2 cellular contexts compared by ENCODE assay signal in the genomic region with DNA sequence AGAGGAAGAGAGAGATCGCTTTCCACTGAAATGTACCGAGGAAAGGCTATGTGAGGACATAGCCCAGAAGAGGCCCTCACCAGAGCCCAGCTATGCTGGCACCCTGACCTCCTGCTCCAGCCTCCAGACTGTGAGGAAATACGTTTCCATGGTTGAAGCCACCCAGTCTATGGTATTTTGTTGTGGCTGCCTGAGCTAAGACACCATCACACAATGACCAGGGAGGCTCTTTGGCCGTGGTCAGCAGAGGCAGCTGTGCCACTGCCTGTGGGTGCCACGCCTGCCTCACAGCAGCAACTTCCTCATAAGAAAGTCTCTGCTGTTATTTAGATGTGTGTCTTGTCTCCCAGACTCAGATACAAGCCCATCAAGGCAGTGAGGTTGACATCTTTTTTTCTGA.
TF ChIP-seq lines count a peak whose summit lies in the region.

No MANE protein-coding gene starts in this region.

TF ChIP-seq in HepG2, 621 proteins besides CTCF, POLR2A, EP300 and RAD21:
- TF ChIP-seq, protein P1, sequence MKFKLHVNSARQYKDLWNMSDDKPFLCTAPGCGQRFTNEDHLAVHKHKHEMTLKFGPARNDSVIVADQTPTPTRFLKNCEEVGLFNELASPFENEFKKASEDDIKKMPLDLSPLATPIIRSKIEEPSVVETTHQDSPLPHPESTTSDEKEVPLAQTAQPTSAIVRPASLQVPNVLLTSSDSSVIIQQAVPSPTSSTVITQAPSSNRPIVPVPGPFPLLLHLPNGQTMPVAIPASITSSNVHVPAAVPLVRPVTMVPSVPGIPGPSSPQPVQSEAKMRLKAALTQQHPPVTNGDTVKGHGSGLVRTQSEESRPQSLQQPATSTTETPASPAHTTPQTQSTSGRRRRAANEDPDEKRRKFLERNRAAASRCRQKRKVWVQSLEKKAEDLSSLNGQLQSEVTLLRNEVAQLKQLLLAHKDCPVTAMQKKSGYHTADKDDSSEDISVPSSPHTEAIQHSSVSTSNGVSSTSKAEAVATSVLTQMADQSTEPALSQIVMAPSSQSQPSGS (CRISPR knock-in tag; IDR thresholded peaks at IDR 0.05): no peak
- TF ChIP-seq, protein P2, sequence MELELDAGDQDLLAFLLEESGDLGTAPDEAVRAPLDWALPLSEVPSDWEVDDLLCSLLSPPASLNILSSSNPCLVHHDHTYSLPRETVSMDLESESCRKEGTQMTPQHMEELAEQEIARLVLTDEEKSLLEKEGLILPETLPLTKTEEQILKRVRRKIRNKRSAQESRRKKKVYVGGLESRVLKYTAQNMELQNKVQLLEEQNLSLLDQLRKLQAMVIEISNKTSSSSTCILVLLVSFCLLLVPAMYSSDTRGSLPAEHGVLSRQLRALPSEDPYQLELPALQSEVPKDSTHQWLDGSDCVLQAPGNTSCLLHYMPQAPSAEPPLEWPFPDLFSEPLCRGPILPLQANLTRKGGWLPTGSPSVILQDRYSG (CRISPR knock-in tag; IDR thresholded peaks at IDR 0.05): no peak
- no peak for TF ChIP-seq MTF1 (CRISPR knock-in tag; IDR thresholded peaks at IDR 0.05)
- TF ChIP-seq CBFB (CRISPR knock-in tag; IDR thresholded peaks at IDR 0.05): no peak
- TF ChIP-seq ZNF614 (CRISPR knock-in tag; IDR thresholded peaks at IDR 0.05; ENCODE audit: borderline replicate concordance): no peak
- TF ChIP-seq SRSF9 (IDR thresholded peaks at IDR 0.05; ENCODE audit: borderline replicate concordance, insufficient read depth, low read depth, low read length, poor library complexity, severe bottlenecking): no peak
- TF ChIP-seq ARHGAP35 (CRISPR knock-in tag; IDR thresholded peaks at IDR 0.05; ENCODE audit: borderline replicate concordance): no peak
- TF ChIP-seq ISL2 (CRISPR knock-in tag; IDR thresholded peaks at IDR 0.05): no peak
- TF ChIP-seq ARNT2 (CRISPR knock-in tag; IDR thresholded peaks at IDR 0.05; ENCODE audit: low read depth): no peak
- TF ChIP-seq ZBTB20 (CRISPR knock-in tag; IDR thresholded peaks at IDR 0.05; ENCODE audit: borderline replicate concordance, low read depth): no peak
- TF ChIP-seq, protein P3, sequence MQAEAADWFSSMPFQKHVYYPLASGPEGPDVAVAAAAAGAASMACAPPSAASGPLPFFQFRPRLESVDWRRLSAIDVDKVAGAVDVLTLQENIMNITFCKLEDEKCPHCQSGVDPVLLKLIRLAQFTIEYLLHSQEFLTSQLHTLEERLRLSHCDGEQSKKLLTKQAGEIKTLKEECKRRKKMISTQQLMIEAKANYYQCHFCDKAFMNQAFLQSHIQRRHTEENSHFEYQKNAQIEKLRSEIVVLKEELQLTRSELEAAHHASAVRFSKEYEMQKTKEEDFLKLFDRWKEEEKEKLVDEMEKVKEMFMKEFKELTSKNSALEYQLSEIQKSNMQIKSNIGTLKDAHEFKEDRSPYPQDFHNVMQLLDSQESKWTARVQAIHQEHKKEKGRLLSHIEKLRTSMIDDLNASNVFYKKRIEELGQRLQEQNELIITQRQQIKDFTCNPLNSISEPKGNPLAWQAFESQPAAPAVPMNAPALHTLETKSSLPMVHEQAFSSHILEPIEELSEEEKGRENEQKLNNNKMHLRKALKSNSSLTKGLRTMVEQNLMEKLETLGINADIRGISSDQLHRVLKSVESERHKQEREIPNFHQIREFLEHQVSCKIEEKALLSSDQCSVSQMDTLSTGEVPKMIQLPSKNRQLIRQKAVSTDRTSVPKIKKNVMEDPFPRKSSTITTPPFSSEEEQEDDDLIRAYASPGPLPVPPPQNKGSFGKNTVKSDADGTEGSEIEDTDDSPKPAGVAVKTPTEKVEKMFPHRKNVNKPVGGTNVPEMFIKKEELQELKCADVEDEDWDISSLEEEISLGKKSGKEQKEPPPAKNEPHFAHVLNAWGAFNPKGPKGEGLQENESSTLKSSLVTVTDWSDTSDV (CRISPR knock-in tag; IDR thresholded peaks at IDR 0.05): no peak
- TF ChIP-seq TBP (CRISPR knock-in tag; IDR thresholded peaks at IDR 0.05): no peak

TF ChIP-seq in H1, 55 proteins besides CTCF, POLR2A, EP300 and RAD21:
- TF ChIP-seq KDM5A (IDR thresholded peaks at IDR 0.05; ENCODE audit: low read length) (no peak), EGR1 (IDR thresholded peaks at IDR 0.05; ENCODE audit: borderline replicate concordance, low read depth, low read length) (no peak), CTBP2 (IDR thresholded peaks at IDR 0.05; ENCODE audit: borderline replicate concordance, insufficient read depth, insufficient read length, low read length) (no peak), TEAD4 (IDR thresholded peaks at IDR 0.05; ENCODE audit: low read depth, low read length) (no peak)
